ENCODE assay signal across 1 cellular context in the genomic region with DNA sequence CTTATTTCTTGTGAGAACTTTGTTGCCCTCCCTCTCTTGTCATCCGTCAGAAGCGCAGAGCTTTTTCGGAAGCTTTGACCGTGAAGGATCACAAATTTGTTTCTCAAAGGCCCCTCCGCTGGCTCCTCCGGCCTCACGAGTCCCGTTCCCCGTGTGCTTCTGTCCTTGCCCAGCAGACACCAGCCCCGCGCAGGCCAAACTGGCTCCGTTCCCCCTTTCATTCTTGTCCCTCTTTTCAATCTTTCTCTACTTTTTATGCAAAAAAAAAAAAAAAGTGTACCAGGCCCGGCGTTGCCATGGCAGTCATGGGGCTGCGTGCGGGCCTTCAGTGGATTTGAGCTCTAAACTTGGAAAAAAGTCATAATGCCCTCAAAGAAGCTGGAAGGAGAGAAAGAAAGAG.
TF ChIP-seq lines count a peak whose summit lies in the region.

No MANE protein-coding gene starts in this region.

TF ChIP-seq in HepG2, 621 proteins besides CTCF, POLR2A, EP300 and RAD21 (continued from another document):
- TF ChIP-seq, protein P1, sequence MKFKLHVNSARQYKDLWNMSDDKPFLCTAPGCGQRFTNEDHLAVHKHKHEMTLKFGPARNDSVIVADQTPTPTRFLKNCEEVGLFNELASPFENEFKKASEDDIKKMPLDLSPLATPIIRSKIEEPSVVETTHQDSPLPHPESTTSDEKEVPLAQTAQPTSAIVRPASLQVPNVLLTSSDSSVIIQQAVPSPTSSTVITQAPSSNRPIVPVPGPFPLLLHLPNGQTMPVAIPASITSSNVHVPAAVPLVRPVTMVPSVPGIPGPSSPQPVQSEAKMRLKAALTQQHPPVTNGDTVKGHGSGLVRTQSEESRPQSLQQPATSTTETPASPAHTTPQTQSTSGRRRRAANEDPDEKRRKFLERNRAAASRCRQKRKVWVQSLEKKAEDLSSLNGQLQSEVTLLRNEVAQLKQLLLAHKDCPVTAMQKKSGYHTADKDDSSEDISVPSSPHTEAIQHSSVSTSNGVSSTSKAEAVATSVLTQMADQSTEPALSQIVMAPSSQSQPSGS (CRISPR knock-in tag; IDR thresholded peaks at IDR 0.05): no peak
- no peak for TF ChIP-seq PHF20 (CRISPR knock-in tag; IDR thresholded peaks at IDR 0.05)
- no peak for TF ChIP-seq KLF11 (CRISPR knock-in tag; IDR thresholded peaks at IDR 0.05)
- TF ChIP-seq, protein P2, sequence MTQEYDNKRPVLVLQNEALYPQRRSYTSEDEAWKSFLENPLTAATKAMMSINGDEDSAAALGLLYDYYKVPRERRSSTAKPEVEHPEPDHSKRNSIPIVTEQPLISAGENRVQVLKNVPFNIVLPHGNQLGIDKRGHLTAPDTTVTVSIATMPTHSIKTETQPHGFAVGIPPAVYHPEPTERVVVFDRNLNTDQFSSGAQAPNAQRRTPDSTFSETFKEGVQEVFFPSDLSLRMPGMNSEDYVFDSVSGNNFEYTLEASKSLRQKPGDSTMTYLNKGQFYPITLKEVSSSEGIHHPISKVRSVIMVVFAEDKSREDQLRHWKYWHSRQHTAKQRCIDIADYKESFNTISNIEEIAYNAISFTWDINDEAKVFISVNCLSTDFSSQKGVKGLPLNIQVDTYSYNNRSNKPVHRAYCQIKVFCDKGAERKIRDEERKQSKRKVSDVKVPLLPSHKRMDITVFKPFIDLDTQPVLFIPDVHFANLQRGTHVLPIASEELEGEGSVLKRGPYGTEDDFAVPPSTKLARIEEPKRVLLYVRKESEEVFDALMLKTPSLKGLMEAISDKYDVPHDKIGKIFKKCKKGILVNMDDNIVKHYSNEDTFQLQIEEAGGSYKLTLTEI (CRISPR knock-in tag; conservative IDR thresholded peaks at IDR 0.05): no peak
- no peak for TF ChIP-seq ZNF746 (CRISPR knock-in tag; IDR thresholded peaks at IDR 0.05)
